Comparison of ENCODE assay signal across 15 cellular contexts in genomic region chr20:23435675-23436539, GRCh38. TPM values are rescaled to one million over a fixed set of nuclear protein-coding genes. Genes with fewer than 3 reads are reported as not detected.
A peak's percentile ranks its signal among the peaks of the same experiment; 100 is the strongest.
DNase-seq lines count a peak whose midpoint lies in the region; ATAC-seq and TF ChIP-seq lines count a peak whose summit lies in the region.
"Had no signal": no experiment of that assay in that cellular context is flagged by ENCODE, and none has a peak within 500 bp of the region (broad histone marks: within the 10 kb centered on the region; RNA-seq: fewer than 3 reads in every experiment).

No MANE protein-coding gene starts in this region.

- H3K4me1 ChIP-seq in heart left ventricle, result peaks cover 0 to 11% (median 0%) of the 10 kb centered on the region in 12 donors
- H3K4me1 ChIP-seq: breast epithelium had no signal

- no peak overlapping the region for H3K27ac ChIP-seq in heart left ventricle
- H3K27ac ChIP-seq in substantia nigra (ENCODE audit: low read depth, low read length, poor library complexity, severe bottlenecking), result peak overlapping the region; percentile 63
- H3K27ac ChIP-seq: breast epithelium had no signal

- TF ChIP-seq CTCF in heart left ventricle (IDR thresholded peaks at IDR 0.05), result no peak

- 74 to 81% (median 77%) methylated on average over 11 of the region's 11 CpGs for WGBS in heart left ventricle, 4 donors

- peak; percentile 39 for DNase-seq in NCI-H1694 (lab: John Stamatoyannopoulos, UW)
- peak; percentile 29 for DNase-seq in RPMI7951 (ENCODE audit: low read depth)
- DNase-seq in heart left ventricle, result no peak
- DNase-seq in substantia nigra (lab: John Stamatoyannopoulos, UW), result peak in 33 of 49 donors; percentile 6 to 90 (median 30)
- no peak for DNase-seq in NCI-H526 treated with DMSO at 0.1 percent for 48 hours (lab: John Stamatoyannopoulos, UW)
- DNase-seq in GOT3 (lab: John Stamatoyannopoulos, UW), result no peak
- DNase-seq: activated B cell treated with CpG ODN at 0.5 μM for 24 hours; esophagus squamous epithelium; NCI-H1048; stimulated activated naive B cell treated with anti-CD40 and anti-IgM and Interleukin-4, amounts not matched to agents 10 μg/mL and 1 μg/mL and 100 μg/mL, for 72 hours had no signal

- no peak for TF ChIP-seq POLR2A in heart left ventricle (IDR thresholded peaks at IDR 0.05)

- H3K9me3 ChIP-seq in heart left ventricle, result no peaks in the 10 kb centered on the region
- H3K9me3 ChIP-seq: breast epithelium, esophagus squamous epithelium had no signal

- intact Hi-C loops in heart left ventricle (cut with DNase I), result no loop called here

- H3K27me3 ChIP-seq in heart left ventricle, result no peaks in the 10 kb centered on the region
- H3K27me3 ChIP-seq: breast epithelium, esophagus squamous epithelium had no signal

- no peaks in the 10 kb centered on the region for H3K36me3 ChIP-seq in heart left ventricle
- H3K36me3 ChIP-seq: breast epithelium, esophagus squamous epithelium had no signal

- H3K4me3 ChIP-seq in heart left ventricle, result no peak overlapping the region
- H3K4me3 ChIP-seq: breast epithelium, esophagus squamous epithelium, GM12878 had no signal

- peak in 3 of 4 donors; percentile 26 to 53 (median 39) for ATAC-seq in heart left ventricle
- no peak for ATAC-seq in HG03432 (IDR thresholded peaks at IDR 0.05; ENCODE audit: unreplicated experiment)
- ATAC-seq in activated CD4-positive, CD25-positive, alpha-beta regulatory T cell treated with anti-CD3 and anti-CD28 coated beads, Interleukin-2, amount 50 U/mL, for 24 hours, result no peak
- ATAC-seq: GM12878; stimulated activated naive B cell treated with anti-CD40 and anti-IgM and Interleukin-4, amounts not matched to agents 10 μg/mL and 1 μg/mL and 100 μg/mL, for 72 hours had no signal

RNA-seq across cellular contexts. Expression of gene CSTL1, which starts 3.6 kb away (rescaled TPM):
- total RNA-seq in RPMI7951 (2014; rRNA removed; shearing (Covaris generic)), result not detected in 2 replicates
- total RNA-seq in heart left ventricle, result not detected
- not detected for polyA plus RNA-seq in heart left ventricle
- total RNA-seq: activated B cell treated with CpG ODN at 0.5 μM for 24 hours, breast epithelium, esophagus squamous epithelium, GM12878 had no signal
- polyA plus RNA-seq: GM12878, neural cell had no signal

RNA-seq across cellular contexts. Expression of gene NAPB, which starts 14.6 kb away (rescaled TPM):
- total RNA-seq in RPMI7951 (2014; rRNA removed; shearing (Covaris generic)), result 7.6 and 8.7 TPM in 2 replicates
- total RNA-seq in heart left ventricle, result 1 to 10 TPM; 2.8 to 8.4 (median 4.7) TPM
- polyA plus RNA-seq in heart left ventricle, result 1 to 10 TPM; 3.5 to 3.7 TPM

RNA-seq across cellular contexts. Expression of gene CST11, which starts 16.8 kb away (rescaled TPM):
- total RNA-seq in RPMI7951 (2014; rRNA removed; shearing (Covaris generic)), result not detected in 2 replicates
- total RNA-seq in heart left ventricle, result not detected
- not detected for polyA plus RNA-seq in heart left ventricle
- total RNA-seq: activated B cell treated with CpG ODN at 0.5 μM for 24 hours, breast epithelium, esophagus squamous epithelium, GM12878 had no signal
- polyA plus RNA-seq: neural cell had no signal

RNA-seq across cellular contexts. Expression of gene CST8, which starts 55.0 kb away (rescaled TPM):
- total RNA-seq in RPMI7951 (2014; rRNA removed; shearing (Covaris generic)), result not detected in 2 replicates
- not detected for total RNA-seq in heart left ventricle
- not detected for polyA plus RNA-seq in heart left ventricle
- total RNA-seq: activated B cell treated with CpG ODN at 0.5 μM for 24 hours, breast epithelium, esophagus squamous epithelium, GM12878 had no signal
- polyA plus RNA-seq: GM12878, neural cell had no signal

Comparison
In these comparisons a context has a peak if more than half of its experiments do, and no peak if none do; other contexts are left out.
1. DNase-seq: peak in NCI-H1694 (single experiment), RPMI7951 (single experiment) and substantia nigra (33 of 49); none in heart left ventricle (0 of 5), NCI-H526 treated with DMSO at 0.1 percent for 48 hours (single experiment) and GOT3 (single experiment).
2. ATAC-seq: peak in heart left ventricle (3 of 4); none in HG03432 (single experiment) and activated CD4-positive, CD25-positive, alpha-beta regulatory T cell treated with anti-CD3 and anti-CD28 coated beads, Interleukin-2, amount 50 U/mL, for 24 hours (0 of 2).